Comparison of ENCODE assay signal across 8 cellular contexts in the genomic region with DNA sequence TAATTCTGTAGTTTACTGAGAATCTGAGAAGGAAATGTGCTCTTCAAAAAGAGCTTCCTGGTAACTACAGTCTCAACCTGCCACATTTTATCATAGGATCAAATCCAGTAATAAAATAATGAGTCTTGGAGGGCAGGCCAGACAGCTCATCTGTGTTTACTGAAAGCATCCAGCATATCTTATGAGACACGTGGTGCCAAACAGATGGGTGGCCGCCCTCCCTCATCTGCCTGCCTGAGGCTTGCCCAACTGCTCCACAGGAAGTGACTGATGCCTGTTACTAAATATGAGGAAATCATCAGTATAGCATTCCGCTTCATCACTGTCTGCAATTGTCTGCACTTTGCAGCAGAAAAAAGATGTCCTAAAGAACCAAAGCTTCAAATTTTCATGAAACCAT. TPM values are rescaled to one million over a fixed set of nuclear protein-coding genes. Genes with fewer than 3 reads are reported as not detected.
DNase-seq lines count a peak whose midpoint lies in the region; ATAC-seq and TF ChIP-seq lines count a peak whose summit lies in the region.

No MANE protein-coding gene starts in this region.

- H3K27ac Mint-ChIP-seq in activated T-helper 17 cell treated with anti-CD3 and anti-CD28 coated beads, Interleukin-2, amount 50 U/mL, for 72 hours, result peak overlapping the region; percentile 87

- peak; percentile 95 for ATAC-seq in GM18907 (IDR thresholded peaks at IDR 0.05; ENCODE audit: unreplicated experiment)
- peak; percentile 96 for ATAC-seq in HG03354 (IDR thresholded peaks at IDR 0.05; ENCODE audit: poor library complexity, severe bottlenecking, unreplicated experiment)
- peak; percentile 99 for ATAC-seq in activated T-helper 17 cell treated with anti-CD3 and anti-CD28 coated beads, Interleukin-2, amount 50 U/mL, for 72 hours (replicated peaks)

- peaks cover 30% of the 10 kb centered on the region for H3K4me1 Mint-ChIP-seq in activated T-helper 17 cell treated with anti-CD3 and anti-CD28 coated beads, Interleukin-2, amount 50 U/mL, for 72 hours

- TF ChIP-seq CTCF in RWPE1 (conservative IDR thresholded peaks at IDR 0.05; ENCODE audit: low read depth) (no peak), fibroblast of villous mesenchyme (IDR thresholded peaks at IDR 0.05; ENCODE audit: insufficient read depth, low read depth, low read length) (no peak), uterus (IDR thresholded peaks at IDR 0.05) (no peak)

- H3K4me3 ChIP-seq in fibroblast of villous mesenchyme (ENCODE audit: low read depth, low read length) (no peak overlapping the region), uterus (no peak overlapping the region)

- POLR2A ChIA-PET in RWPE1 (lab: Yijun Ruan, JAX; ENCODE audit: low non-redundant PET), result interaction anchor here (0.7 kb wide), 1 partner anchor 13 kb away, joined by 3 read pairs; a partner anchor contains a TSS

- peak overlapping the region; percentile 54 for H3K4me3 Mint-ChIP-seq in activated T-helper 17 cell treated with anti-CD3 and anti-CD28 coated beads, Interleukin-2, amount 50 U/mL, for 72 hours

- intact Hi-C loops in uterus (cut with DNase I; ENCODE audit: low total_unique reads), result no loop called here

- no peaks in the 10 kb centered on the region for H3K9me3 ChIP-seq in uterus

- CTCF ChIA-PET in RWPE1 (lab: Yijun Ruan, JAX), result interaction anchor here (0.7 kb wide), 1 partner anchor 682 kb away, joined by 3 read pairs; no protein-coding TSS in a partner anchor

- no peak for TF ChIP-seq POLR2A in uterus (IDR thresholded peaks at IDR 0.05)

- peaks cover 0 to 3% of the 10 kb centered on the region in 2 donors for H3K4me1 ChIP-seq in uterus

- no peaks in the 10 kb centered on the region for H3K27me3 ChIP-seq in uterus

- H3K9me3 Mint-ChIP-seq in activated T-helper 17 cell treated with anti-CD3 and anti-CD28 coated beads, Interleukin-2, amount 50 U/mL, for 72 hours, result no peaks in the 10 kb centered on the region

- H3K36me3 Mint-ChIP-seq in activated T-helper 17 cell treated with anti-CD3 and anti-CD28 coated beads, Interleukin-2, amount 50 U/mL, for 72 hours (ENCODE audit: low read depth), result peaks cover 88% of the 10 kb centered on the region

- H3K36me3 ChIP-seq in uterus, result no peaks in the 10 kb centered on the region

- peak overlapping the region; percentile 70 for H3K27ac ChIP-seq in RWPE1
- H3K27ac ChIP-seq in uterus, result peak overlapping the region; percentile 35 to 45

- H3K27me3 Mint-ChIP-seq in activated T-helper 17 cell treated with anti-CD3 and anti-CD28 coated beads, Interleukin-2, amount 50 U/mL, for 72 hours, result no peaks in the 10 kb centered on the region

- DNase-seq in RWPE1 (ENCODE audit: low spot score) (peak; percentile 83), fibroblast of villous mesenchyme (ENCODE audit: low read depth) (peak; percentile 97), putamen (ENCODE audit: low spot score) (peak; percentile 64), uterus (peak; percentile 28 to 63), iPS-NIHi7 (ENCODE audit: extremely low spot score) (no peak)

RNA-seq across cellular contexts. Expression of a gene that starts 13.5 kb away (rescaled TPM):
- total RNA-seq in activated T-helper 17 cell treated with anti-CD3 and anti-CD28 coated beads, Interleukin-2, amount 50 U/mL, for 72 hours, result 10 to 100 TPM; 47.6 to 60.6 TPM
- total RNA-seq in fibroblast of villous mesenchyme (70.9 and 72.5 TPM in 2 replicates), uterus (100 to 1,000 TPM in 2 of 4 donors, 10 to 100 TPM in 2; 64.5 to 108 (median 91.2) TPM)

RNA-seq across cellular contexts. Expression of a gene that starts 60.0 kb away (rescaled TPM):
- total RNA-seq in activated T-helper 17 cell treated with anti-CD3 and anti-CD28 coated beads, Interleukin-2, amount 50 U/mL, for 72 hours, result 10 to 100 TPM; 29.7 to 29.9 TPM
- 120 and 138 TPM in 2 replicates for total RNA-seq in fibroblast of villous mesenchyme
- 100 to 1,000 TPM in 2 of 4 donors, 10 to 100 TPM in 2; 30.9 to 163 (median 97.7) TPM for total RNA-seq in uterus
